In genomic region chr2:208311954-208312353, GRCh38 we compare ENCODE assay signal across 14 cellular contexts. TPM values are rescaled to one million over a fixed set of nuclear protein-coding genes. Genes with fewer than 3 reads are reported as not detected.
DNase-seq lines count a peak whose midpoint lies in the region; ATAC-seq lines count a peak whose summit lies in the region.
"Had no signal": no experiment of that assay in that cellular context is flagged by ENCODE, and none has a peak within 500 bp of the region (broad histone marks: within the 10 kb centered on the region; RNA-seq: fewer than 3 reads in every experiment).

No MANE protein-coding gene starts in this region.

- H3K27me3 ChIP-seq in mesendoderm (ENCODE audit: insufficient read depth, low read length, poor library complexity) = no peaks in the 10 kb centered on the region
- H3K27me3 ChIP-seq: thyroid gland had no signal

- H2BK120ac ChIP-seq in mesendoderm (ENCODE audit: low read depth, low read length) = no peak overlapping the region

- no peak overlapping the region for H3K4ac ChIP-seq in mesendoderm (ENCODE audit: low read depth, low read length)

- no peaks in the 10 kb centered on the region for H3K4me1 ChIP-seq in mesendoderm (ENCODE audit: control insufficient read depth, low read depth, low read length)
- H3K4me1 ChIP-seq: A549 had no signal

- no peak overlapping the region for H3K23ac ChIP-seq in mesendoderm (ENCODE audit: low read length)

- no peak overlapping the region for H3K4me3 ChIP-seq in mesendoderm (ENCODE audit: low read length)
- H3K4me3 ChIP-seq: A549, thyroid gland had no signal

- no peaks in the 10 kb centered on the region for H3K79me1 ChIP-seq in mesendoderm (ENCODE audit: low read length)

- WGBS in mesendoderm (ENCODE audit: extremely low coverage, insufficient coverage, low lambda C conversion rate) = no CpG with 5 or more reads among the region's 4 CpGs

- no peak overlapping the region for H3K4me2 ChIP-seq in mesendoderm (ENCODE audit: low read length)
- H3K4me2 ChIP-seq: A549, KMS-11 had no signal

- peak overlapping the region; percentile 44 for H3K27ac Mint-ChIP-seq in activated CD4-positive, alpha-beta T cell treated with anti-CD3 and anti-CD28 coated beads, Interleukin-2, amount 10 ng/mL, durations not matched to agents 24 days and 14 days
- H3K27ac Mint-ChIP-seq in stimulated activated effector memory CD8-positive, alpha-beta T cell treated with anti-CD3 and anti-CD28 coated beads, Interleukin-12 subunit alpha, Interleukin-12 subunit beta, amount 100 ng/mL, for 72 hours = no peak overlapping the region

- no peak overlapping the region for H2BK15ac ChIP-seq in mesendoderm (replicated peaks; ENCODE audit: low read depth)

- no peaks in the 10 kb centered on the region for H3K9me3 Mint-ChIP-seq in activated CD4-positive, alpha-beta T cell treated with anti-CD3 and anti-CD28 coated beads, Interleukin-2, amount 10 ng/mL, durations not matched to agents 24 days and 14 days
- no peaks in the 10 kb centered on the region for H3K9me3 Mint-ChIP-seq in stimulated activated effector memory CD8-positive, alpha-beta T cell treated with anti-CD3 and anti-CD28 coated beads, Interleukin-12 subunit alpha, Interleukin-12 subunit beta, amount 100 ng/mL, for 72 hours
- H3K9me3 Mint-ChIP-seq: effector memory CD8-positive, alpha-beta T cell had no signal

- peaks cover 38% of the 10 kb centered on the region for H3K36me3 Mint-ChIP-seq in activated CD4-positive, alpha-beta T cell treated with anti-CD3 and anti-CD28 coated beads, Interleukin-2, amount 10 ng/mL, durations not matched to agents 24 days and 14 days (ENCODE audit: low read depth)
- H3K36me3 Mint-ChIP-seq in stimulated activated effector memory CD8-positive, alpha-beta T cell treated with anti-CD3 and anti-CD28 coated beads, Interleukin-12 subunit alpha, Interleukin-12 subunit beta, amount 100 ng/mL, for 72 hours = peaks cover 33% of the 10 kb centered on the region

- H4K5ac ChIP-seq in mesendoderm (ENCODE audit: low read length) = no peak overlapping the region

- peaks cover 19% of the 10 kb centered on the region for H3K4me1 Mint-ChIP-seq in activated CD4-positive, alpha-beta T cell treated with anti-CD3 and anti-CD28 coated beads, Interleukin-2, amount 10 ng/mL, durations not matched to agents 24 days and 14 days
- peaks cover 22% of the 10 kb centered on the region for H3K4me1 Mint-ChIP-seq in stimulated activated effector memory CD8-positive, alpha-beta T cell treated with anti-CD3 and anti-CD28 coated beads, Interleukin-12 subunit alpha, Interleukin-12 subunit beta, amount 100 ng/mL, for 72 hours

- H3K36me3 ChIP-seq in mesendoderm (ENCODE audit: control insufficient read depth, insufficient read depth, low read length) = peaks cover 6% of the 10 kb centered on the region

- no peak overlapping the region for H3K56ac ChIP-seq in mesendoderm (ENCODE audit: low read length)

- no peaks in the 10 kb centered on the region for H3K27me3 Mint-ChIP-seq in activated CD4-positive, alpha-beta T cell treated with anti-CD3 and anti-CD28 coated beads, Interleukin-2, amount 10 ng/mL, durations not matched to agents 24 days and 14 days
- H3K27me3 Mint-ChIP-seq: effector memory CD8-positive, alpha-beta T cell had no signal

- no peak for DNase-seq in activated CD4-positive, alpha-beta T cell treated with anti-CD3 and anti-CD28 coated beads, Interleukin-2, amount 10 ng/mL, durations not matched to agents 24 days and 14 days
- no peak for DNase-seq in activated CD4-positive, alpha-beta T cell treated with anti-CD3 and anti-CD28 coated beads, Interleukin-2, amount 50 U/mL, for 48 hours
- no peak for DNase-seq in stimulated activated effector memory CD8-positive, alpha-beta T cell treated with anti-CD3 and anti-CD28 coated beads, Interleukin-12 subunit alpha, Interleukin-12 subunit beta, amount 100 ng/mL, for 72 hours (ENCODE audit: low spot score in 2 of 2)
- DNase-seq in NCI-H2029 (lab: John Stamatoyannopoulos, UW) (no peak), mesendoderm (no peak)
- DNase-seq in activated CD8-positive, alpha-beta memory T cell treated with anti-CD3 and anti-CD28 coated beads for 24 hours = no peak
- DNase-seq: effector memory CD8-positive, alpha-beta T cell; Right ventricle myocardium superior; thyroid gland had no signal

- no peak overlapping the region for H4K8ac ChIP-seq in mesendoderm (ENCODE audit: low read depth, low read length)

- no peak overlapping the region for H2BK5ac ChIP-seq in mesendoderm (ENCODE audit: low read length)

- H2AK5ac ChIP-seq in mesendoderm (ENCODE audit: low read length) = no peak overlapping the region

- no peak overlapping the region for H3K27ac ChIP-seq in mesendoderm (ENCODE audit: low read depth, low read length)
- H3K27ac ChIP-seq: A549, KMS-11 had no signal

- ATAC-seq in GM21737 (IDR thresholded peaks at IDR 0.05; ENCODE audit: unreplicated experiment) (peak; percentile 39), HG03469 (IDR thresholded peaks at IDR 0.05; ENCODE audit: unreplicated experiment) (peak; percentile 49)
- ATAC-seq in stimulated activated effector memory CD8-positive, alpha-beta T cell treated with anti-CD3 and anti-CD28 coated beads, Interleukin-12 subunit alpha, Interleukin-12 subunit beta, amount 100 ng/mL, for 72 hours = peak; percentile 93
- ATAC-seq: A549, left lobe of liver had no signal

- H3K9ac ChIP-seq in mesendoderm (ENCODE audit: low read length) = no peak overlapping the region
- H3K9ac ChIP-seq: KMS-11 had no signal

- intact Hi-C loops in activated CD4-positive, alpha-beta T cell treated with anti-CD3 and anti-CD28 coated beads, Interleukin-2, amount 10 ng/mL, durations not matched to agents 24 days and 14 days (cut with micrococcal nuclease) = no loop called here

- no peak overlapping the region for H3K4me3 Mint-ChIP-seq in activated CD4-positive, alpha-beta T cell treated with anti-CD3 and anti-CD28 coated beads, Interleukin-2, amount 10 ng/mL, durations not matched to agents 24 days and 14 days
- peak overlapping the region; percentile 20 for H3K4me3 Mint-ChIP-seq in stimulated activated effector memory CD8-positive, alpha-beta T cell treated with anti-CD3 and anti-CD28 coated beads, Interleukin-12 subunit alpha, Interleukin-12 subunit beta, amount 100 ng/mL, for 72 hours
- H3K4me3 Mint-ChIP-seq: effector memory CD8-positive, alpha-beta T cell had no signal

- no peaks in the 10 kb centered on the region for H3K79me2 ChIP-seq in mesendoderm (ENCODE audit: control insufficient read depth, insufficient read depth, low read length)

- H3K18ac ChIP-seq in mesendoderm (ENCODE audit: low read length) = no peak overlapping the region

RNA-seq across cellular contexts. Expression of gene PIKFYVE, which starts 45.9 kb away (rescaled TPM):
- total RNA-seq in activated CD4-positive, alpha-beta T cell treated with anti-CD3 and anti-CD28 coated beads, Interleukin-2, amount 10 ng/mL, durations not matched to agents 24 days and 14 days = 27.3 and 29.4 TPM in 2 replicates
- 14.3 TPM for polyA plus RNA-seq in mesendoderm (2013, experiment 1 of 2)
- polyA plus RNA-seq in mesendoderm (2013, experiment 2 of 2) = 14.6 TPM

RNA-seq across cellular contexts. Expression of gene IDH1, which starts 57.1 kb away (rescaled TPM):
- 25.4 and 26.0 TPM in 2 replicates for total RNA-seq in activated CD4-positive, alpha-beta T cell treated with anti-CD3 and anti-CD28 coated beads, Interleukin-2, amount 10 ng/mL, durations not matched to agents 24 days and 14 days
- 396 TPM for polyA plus RNA-seq in mesendoderm (2013, experiment 1 of 2)
- polyA plus RNA-seq in mesendoderm (2013, experiment 2 of 2) = 398 TPM

Comparison
In these comparisons a context has a peak if more than half of its experiments do, and no peak if none do; other contexts are left out.
1. ATAC-seq: peak in every context shown above with its lines; median percentile 93 in stimulated activated effector memory CD8-positive, alpha-beta T cell treated with anti-CD3 and anti-CD28 coated beads, Interleukin-12 subunit alpha, Interleukin-12 subunit beta, amount 100 ng/mL, for 72 hours; 49 in HG03469; 39 in GM21737.